14 cellular contexts compared by ENCODE assay signal in genomic region chr10:69456880-69457693, GRCh38. TPM values are rescaled to one million over a fixed set of nuclear protein-coding genes. Genes with fewer than 3 reads are reported as not detected.
DNase-seq lines count a peak whose midpoint lies in the region; ATAC-seq, FAIRE-seq and TF ChIP-seq lines count a peak whose summit lies in the region.
"Had no signal": no experiment of that assay in that cellular context is flagged by ENCODE, and none has a peak within 500 bp of the region (broad histone marks: within the 10 kb centered on the region; RNA-seq: fewer than 3 reads in every experiment).

No MANE protein-coding gene starts in this region.

- H3K4me1 ChIP-seq in PC-9 (replicated peaks; ENCODE audit: insufficient read depth) (peaks cover 91% of the 10 kb centered on the region), esophagus muscularis mucosa (peaks cover 55 to 100% (median 92%) of the 10 kb centered on the region in 4 donors), small intestine (ENCODE audit: control insufficient read depth in 2 of 2, insufficient read depth in 1 of 2, low read depth in 1 of 2, low read length in 1 of 2) (peaks cover 14 to 25% of the 10 kb centered on the region in 2 donors)

- no peak overlapping the region for H2AFZ ChIP-seq in PC-9

- intact Hi-C loops in PC-9 (cut with micrococcal nuclease; ENCODE audit: unreplicated experiment), result loop anchor here (5.0 kb wide), 1 partner anchor 120 kb away; no protein-coding TSS in a partner anchor
- intact Hi-C loops in esophagus muscularis mucosa (cut with DNase I), result no loop called here

- WGBS in esophagus muscularis mucosa, result 86% methylated on average over 6 of the region's 8 CpGs
- 64 to 80% (median 74%) methylated on average over 8 of the region's 8 CpGs for WGBS in small intestine, 3 donors

- POLR2A ChIA-PET in PC-9 (lab: Charles Lee; ENCODE audit: unreplicated experiment), result interaction anchor here (0.6 to 0.7 kb wide), 4 partner anchors 10 to 1603 kb away, joined by 3 to 5 read pairs (median 4); no protein-coding TSS in a partner anchor

- DNase-seq in H4 (ENCODE audit: low spot score) (peak; percentile 39), PC-9 (peak; percentile 50 to 79), esophagus muscularis mucosa (ENCODE audit: extremely low spot score) (no peak), small intestine (peak; percentile 38), AG08395 (ENCODE audit: low spot score) (no peak), HT-29 (ENCODE audit: low spot score) (no peak), brain microvascular endothelial cell (no peak), left lobe of liver (ENCODE audit: low spot score) (no peak)
- DNase-seq: activated effector memory CD4-positive, alpha-beta T cell treated with Interleukin-2 at 50 U/mL for 16 hours; left cardiac atrium; SHP77 treated with DMSO at 0.1 percent for 48 hours; stimulated activated CD4-positive, alpha-beta T cell treated with anti-CD3 and anti-CD28 coated beads, Interleukin-2, amount 100 ng/mL, for 24 hours had no signal

- H3K27me3 ChIP-seq in PC-9 (ENCODE audit: insufficient read depth, low read depth), result no peaks in the 10 kb centered on the region
- no peaks in the 10 kb centered on the region for H3K27me3 ChIP-seq in esophagus muscularis mucosa
- no peaks in the 10 kb centered on the region for H3K27me3 ChIP-seq in small intestine (ENCODE audit: control insufficient read depth in 2 of 2, insufficient read depth in 2 of 2, low read length in 2 of 2)
- H3K27me3 ChIP-seq in brain microvascular endothelial cell (replicated peaks), result no peaks in the 10 kb centered on the region

- no TSS peak for BruUV-seq in PC-9 (replicated peaks; lab: Mats Ljungman, UMichigan)

- H3K9me2 ChIP-seq in PC-9 (ENCODE audit: insufficient read depth), result no peaks in the 10 kb centered on the region

- no peak for TF ChIP-seq EP300 in esophagus muscularis mucosa (IDR thresholded peaks at IDR 0.05)

- TF ChIP-seq CTCF in PC-9 (conservative IDR thresholded peaks at IDR 0.05) (no peak), esophagus muscularis mucosa (IDR thresholded peaks at IDR 0.05) (no peak), brain microvascular endothelial cell (IDR thresholded peaks at IDR 0.05; ENCODE audit: low read depth, low read length, missing control alignments) (no peak)

- H3F3A ChIP-seq in PC-9 (ENCODE audit: insufficient read depth, low read depth), result peaks cover 47% of the 10 kb centered on the region

- peak overlapping the region; percentile 75 for H3K4me2 ChIP-seq in PC-9

- peaks cover 90% of the 10 kb centered on the region for H3K79me2 ChIP-seq in PC-9 (ENCODE audit: low read depth)

- peaks cover 23% of the 10 kb centered on the region for H3K36me3 ChIP-seq in PC-9 (ENCODE audit: low read depth)
- peaks cover 0 to 11% (median 8%) of the 10 kb centered on the region in 4 donors for H3K36me3 ChIP-seq in esophagus muscularis mucosa
- peaks cover 0 to 4% of the 10 kb centered on the region in 2 donors for H3K36me3 ChIP-seq in small intestine (ENCODE audit: control insufficient read depth in 2 of 2, insufficient read depth in 2 of 2, low read length in 2 of 2)
- H3K36me3 ChIP-seq in brain microvascular endothelial cell (replicated peaks), result no peaks in the 10 kb centered on the region

- H3K27ac ChIP-seq in PC-9 (peak overlapping the region; percentile 95), esophagus muscularis mucosa (replicated peaks in 1 of 4) (peak overlapping the region; percentile 85 to 92 (median 88)), small intestine (ENCODE audit: low read depth in 1 of 2, low read length in 1 of 2) (peak overlapping the region; percentile 84 to 96), brain microvascular endothelial cell (no peak overlapping the region)

- TF ChIP-seq POLR2A in esophagus muscularis mucosa (IDR thresholded peaks at IDR 0.05; ENCODE audit: low read depth), result no peak

- H3K4me3 ChIP-seq in PC-9, result no peak overlapping the region
- no peak overlapping the region for H3K4me3 ChIP-seq in esophagus muscularis mucosa
- no peak overlapping the region for H3K4me3 ChIP-seq in small intestine (ENCODE audit: low read depth in 1 of 2, low read length in 2 of 2)
- H3K4me3 ChIP-seq in brain microvascular endothelial cell (ENCODE audit: low read depth, low read length), result no peak overlapping the region

- no peak for FAIRE-seq in small intestine (lab: Jason Lieb, UNC)
- FAIRE-seq: GM19239 had no signal

- H4K20me1 ChIP-seq in PC-9 (ENCODE audit: insufficient read depth), result no peaks in the 10 kb centered on the region; the same call in 1 of the 2 replicates

- CTCF ChIA-PET in PC-9 (lab: Charles Lee), result interaction anchor here (0.6 kb wide), 1 partner anchor 8 kb away, joined by 3 read pairs; no protein-coding TSS in a partner anchor

- ATAC-seq in left lobe of liver, result no peak
- ATAC-seq: left cardiac atrium had no signal

- H3K9me3 ChIP-seq in PC-9 (ENCODE audit: insufficient read depth, low read depth) (no peaks in the 10 kb centered on the region), esophagus muscularis mucosa (no peaks in the 10 kb centered on the region), small intestine (ENCODE audit: control insufficient read depth, low read depth) (no peaks in the 10 kb centered on the region)

- in situ Hi-C loops in brain microvascular endothelial cell (cut with HindIII; ENCODE audit: low pct_ligation_motif_present, low sequenced_read_pairs), result no loop called here

RNA-seq across cellular contexts. Expression of gene TSPAN15, which starts 5.8 kb away (rescaled TPM):
- not detected in 2 replicates for total RNA-seq in H4 (2014; rRNA removed; shearing (Covaris generic))
- total RNA-seq in PC-9 (2021) (97.0 and 108 TPM in 2 replicates), esophagus muscularis mucosa (10 to 100 TPM; 40.3 to 59.4 (median 53.5) TPM), left lobe of liver (3.8 TPM)
- polyA plus RNA-seq in small intestine, result 10 to 100 TPM; 43.2 to 72.1 (median 47.0) TPM
- 103 and 115 TPM in 2 replicates for total RNA-seq in HT-29 (2014; rRNA removed; shearing (Covaris generic))

RNA-seq across cellular contexts. Expression of gene TACR2, which starts 40.4 kb away (rescaled TPM):
- total RNA-seq in H4 (2014; rRNA removed; shearing (Covaris generic)), result not detected in 2 replicates
- total RNA-seq in PC-9 (2021), result 0.23 TPM in 1 of 2 replicates, not detected in the other
- total RNA-seq in esophagus muscularis mucosa, result 10 to 100 TPM; 51.4 to 72.6 (median 68.1) TPM
- 1 to 10 TPM in 1 of 3 donors, under 1 TPM in 1, not detected in 1; 0.81 to 4.0 TPM for polyA plus RNA-seq in small intestine
- 1.9 and 2.2 TPM in 2 replicates for total RNA-seq in HT-29 (2014; rRNA removed; shearing (Covaris generic))
- total RNA-seq in left lobe of liver, result not detected
- total RNA-seq: chondrocyte had no signal

Comparison
In these comparisons a context has a peak if more than half of its experiments do, and no peak if none do; other contexts are left out.
1. DNase-seq: peak in H4 (single experiment), PC-9 (2 of 2) and small intestine (single experiment); none in esophagus muscularis mucosa (single experiment), AG08395 (single experiment), HT-29 (single experiment), brain microvascular endothelial cell (single experiment) and left lobe of liver (single experiment).
2. RNA of gene TACR2, which starts 40.4 kb away (total RNA-seq): 51.4 to 72.6 TPM in esophagus muscularis mucosa; 1.9 to 2.2 TPM in HT-29, 0.23 TPM in PC-9, not detected in left lobe of liver (single experiment) and not detected in H4; every median in the first group is over 10 times any median in the second.